ENCODE assay signal across 8 cellular contexts in the genomic region with DNA sequence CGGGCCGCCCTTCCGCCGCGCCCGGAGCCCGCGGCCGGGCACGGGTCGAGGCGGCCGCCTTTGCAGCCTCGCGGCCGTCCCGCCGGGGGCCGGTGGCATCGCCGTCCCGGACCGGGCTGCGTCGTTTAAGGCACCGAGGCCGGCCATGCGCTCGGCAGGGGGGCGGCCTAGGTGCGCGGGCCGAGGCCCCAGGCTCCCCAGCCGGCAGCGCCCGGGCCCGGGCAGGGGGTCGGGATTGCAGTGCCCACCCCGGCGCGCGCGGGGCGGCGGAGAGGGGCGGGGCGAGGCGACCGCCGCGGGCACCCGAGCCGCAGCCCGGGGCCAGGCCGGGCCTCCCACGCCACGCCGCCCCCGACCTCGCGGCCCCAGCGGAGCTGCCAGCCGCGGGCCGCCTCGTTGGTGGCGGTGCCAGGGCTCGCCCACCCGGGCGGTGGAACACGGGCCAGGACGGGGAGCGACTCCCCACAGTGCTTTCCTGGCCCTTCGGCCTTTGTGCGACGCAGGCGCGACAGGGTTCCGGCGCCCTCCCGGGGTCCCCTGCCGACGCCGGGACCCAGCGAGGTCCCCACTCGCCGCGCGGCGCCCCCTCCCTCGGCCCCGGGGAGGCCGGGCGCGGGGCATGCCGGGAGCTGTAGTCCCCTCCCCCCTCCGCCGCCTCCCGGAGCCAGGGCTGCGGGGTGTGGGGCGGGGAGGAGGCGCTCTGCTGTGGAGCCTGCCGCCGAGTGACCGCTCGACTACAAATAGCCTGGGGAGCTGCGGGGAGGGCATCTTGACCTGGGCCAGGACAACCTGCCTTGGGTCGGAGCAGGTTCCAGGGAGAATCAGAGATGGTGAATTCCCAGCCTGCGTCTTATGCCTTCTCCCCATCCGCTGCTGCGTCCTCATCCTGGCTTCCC. TPM values are rescaled to one million over a fixed set of nuclear protein-coding genes. Genes with fewer than 3 reads are reported as not detected.
DNase-seq lines count a peak whose midpoint lies in the region; ATAC-seq and TF ChIP-seq lines count a peak whose summit lies in the region.

No MANE protein-coding gene starts in this region.

- peak overlapping the region; percentile 84 for H3K4me3 Mint-ChIP-seq in progenitor cell of endocrine pancreas (ENCODE audit: low read depth)

- no peaks in the 10 kb centered on the region for H3K9me3 Mint-ChIP-seq in progenitor cell of endocrine pancreas (ENCODE audit: low read depth)

- peaks cover 10% of the 10 kb centered on the region for H3K4me1 ChIP-seq in adipocyte (ENCODE audit: control insufficient read depth, insufficient read depth, low read length)
- H3K4me1 ChIP-seq in left ventricle myocardium inferior: peaks cover 55% of the 10 kb centered on the region

- no peak for TF ChIP-seq CTCF in left ventricle myocardium inferior (IDR thresholded peaks at IDR 0.05; ENCODE audit: borderline replicate concordance)
- no peak for TF ChIP-seq CTCF in progenitor cell of endocrine pancreas (IDR thresholded peaks at IDR 0.05; ENCODE audit: unreplicated experiment)

- peaks cover 29% of the 10 kb centered on the region for H3K36me3 Mint-ChIP-seq in progenitor cell of endocrine pancreas (ENCODE audit: insufficient read depth)

- DNase-seq in EL: peak; percentile 62
- peak; percentile 94 for DNase-seq in HuH-7.5 (ENCODE audit: low spot score)
- DNase-seq in adipocyte (ENCODE audit: low read depth): peak; percentile 91
- DNase-seq in left ventricle myocardium inferior: peak; percentile 87
- DNase-seq in progenitor cell of endocrine pancreas (ENCODE audit: low spot score, unreplicated experiment): peak; percentile 65
- DNase-seq in ureter (ENCODE audit: low spot score): peak; percentile 77

- peak; percentile 59 for ATAC-seq in GM21515 (IDR thresholded peaks at IDR 0.05; ENCODE audit: unreplicated experiment)
- peak; percentile 81 for ATAC-seq in SK-N-SH treated with all-trans-retinoic acid at 6 μM for 48 hours

- H3K36me3 ChIP-seq in adipocyte (ENCODE audit: control insufficient read depth, insufficient read depth, low read length, severe bottlenecking) (peaks cover 33% of the 10 kb centered on the region), left ventricle myocardium inferior (peaks cover 28% of the 10 kb centered on the region)

- peaks cover 10% of the 10 kb centered on the region for H3K4me1 Mint-ChIP-seq in progenitor cell of endocrine pancreas (ENCODE audit: low read depth)

- H3K9ac ChIP-seq in adipocyte (ENCODE audit: low read length): peak overlapping the region; percentile 88

- H3K27me3 ChIP-seq in adipocyte (replicated peaks; ENCODE audit: control insufficient read depth, insufficient read depth, low read length): no peaks in the 10 kb centered on the region
- no peaks in the 10 kb centered on the region for H3K27me3 ChIP-seq in left ventricle myocardium inferior (ENCODE audit: low read depth)

- H3K9me3 ChIP-seq in adipocyte (ENCODE audit: control insufficient read depth, low read length) (no peaks in the 10 kb centered on the region), left ventricle myocardium inferior (replicated peaks) (no peaks in the 10 kb centered on the region)

- H3K27me3 Mint-ChIP-seq in progenitor cell of endocrine pancreas: peaks cover 32% of the 10 kb centered on the region

- H3K27ac Mint-ChIP-seq in progenitor cell of endocrine pancreas: peak overlapping the region; percentile 89

- intact Hi-C loops in left ventricle myocardium inferior (cut with micrococcal nuclease): no loop called here

- peak overlapping the region; percentile 82 for H3K27ac ChIP-seq in left ventricle myocardium inferior (replicated peaks)

- H3K4me3 ChIP-seq in adipocyte (ENCODE audit: low read length): peak overlapping the region; percentile 90
- peak overlapping the region; percentile 83 for H3K4me3 ChIP-seq in left ventricle myocardium inferior

TF ChIP-seq in SK-N-SH treated with all-trans-retinoic acid at 6 μM for 48 hours, 23 proteins besides CTCF, POLR2A, EP300 and RAD21:
- TF ChIP-seq ZFP3 (CRISPR knock-in tag; IDR thresholded peaks at IDR 0.05) (no peak), ZC3H10 (CRISPR knock-in tag; IDR thresholded peaks at IDR 0.05) (no peak), ZNF565 (CRISPR knock-in tag; conservative IDR thresholded peaks at IDR 0.05; ENCODE audit: low read depth) (no peak), PPARA (CRISPR knock-in tag; IDR thresholded peaks at IDR 0.05; ENCODE audit: borderline replicate concordance) (no peak), ESRRG (CRISPR knock-in tag; IDR thresholded peaks at IDR 0.05) (no peak), BACH2 (CRISPR knock-in tag; IDR thresholded peaks at IDR 0.05; ENCODE audit: borderline replicate concordance) (no peak), ZNF8 (CRISPR knock-in tag; IDR thresholded peaks at IDR 0.05) (no peak), RARB (CRISPR knock-in tag; IDR thresholded peaks at IDR 0.05) (no peak), TOX (CRISPR knock-in tag; IDR thresholded peaks at IDR 0.05; ENCODE audit: borderline replicate concordance) (no peak), SNAI2 (CRISPR knock-in tag; IDR thresholded peaks at IDR 0.05) (no peak), ZNF70 (CRISPR knock-in tag; IDR thresholded peaks at IDR 0.05) (no peak), ISL1 (CRISPR knock-in tag; IDR thresholded peaks at IDR 0.05) (no peak), GLIS3 (CRISPR knock-in tag; IDR thresholded peaks at IDR 0.05) (no peak), ZFP30 (CRISPR knock-in tag; IDR thresholded peaks at IDR 0.05) (no peak), TCF4 (CRISPR knock-in tag; IDR thresholded peaks at IDR 0.05; ENCODE audit: borderline replicate concordance) (no peak)
- TF ChIP-seq, protein P1, sequence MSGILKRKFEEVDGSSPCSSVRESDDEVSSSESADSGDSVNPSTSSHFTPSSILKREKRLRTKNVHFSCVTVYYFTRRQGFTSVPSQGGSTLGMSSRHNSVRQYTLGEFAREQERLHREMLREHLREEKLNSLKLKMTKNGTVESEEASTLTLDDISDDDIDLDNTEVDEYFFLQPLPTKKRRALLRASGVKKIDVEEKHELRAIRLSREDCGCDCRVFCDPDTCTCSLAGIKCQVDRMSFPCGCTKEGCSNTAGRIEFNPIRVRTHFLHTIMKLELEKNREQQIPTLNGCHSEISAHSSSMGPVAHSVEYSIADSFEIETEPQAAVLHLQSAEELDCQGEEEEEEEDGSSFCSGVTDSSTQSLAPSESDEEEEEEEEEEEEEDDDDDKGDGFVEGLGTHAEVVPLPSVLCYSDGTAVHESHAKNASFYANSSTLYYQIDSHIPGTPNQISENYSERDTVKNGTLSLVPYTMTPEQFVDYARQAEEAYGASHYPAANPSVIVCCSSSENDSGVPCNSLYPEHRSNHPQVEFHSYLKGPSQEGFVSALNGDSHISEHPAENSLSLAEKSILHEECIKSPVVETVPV (CRISPR knock-in tag; IDR thresholded peaks at IDR 0.05): no peak
- TF ChIP-seq, protein P2, sequence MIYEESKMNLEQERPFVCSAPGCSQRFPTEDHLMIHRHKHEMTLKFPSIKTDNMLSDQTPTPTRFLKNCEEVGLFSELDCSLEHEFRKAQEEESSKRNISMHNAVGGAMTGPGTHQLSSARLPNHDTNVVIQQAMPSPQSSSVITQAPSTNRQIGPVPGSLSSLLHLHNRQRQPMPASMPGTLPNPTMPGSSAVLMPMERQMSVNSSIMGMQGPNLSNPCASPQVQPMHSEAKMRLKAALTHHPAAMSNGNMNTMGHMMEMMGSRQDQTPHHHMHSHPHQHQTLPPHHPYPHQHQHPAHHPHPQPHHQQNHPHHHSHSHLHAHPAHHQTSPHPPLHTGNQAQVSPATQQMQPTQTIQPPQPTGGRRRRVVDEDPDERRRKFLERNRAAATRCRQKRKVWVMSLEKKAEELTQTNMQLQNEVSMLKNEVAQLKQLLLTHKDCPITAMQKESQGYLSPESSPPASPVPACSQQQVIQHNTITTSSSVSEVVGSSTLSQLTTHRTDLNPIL (CRISPR knock-in tag; IDR thresholded peaks at IDR 0.05; ENCODE audit: low read depth): no peak
- TF ChIP-seq, protein P3, sequence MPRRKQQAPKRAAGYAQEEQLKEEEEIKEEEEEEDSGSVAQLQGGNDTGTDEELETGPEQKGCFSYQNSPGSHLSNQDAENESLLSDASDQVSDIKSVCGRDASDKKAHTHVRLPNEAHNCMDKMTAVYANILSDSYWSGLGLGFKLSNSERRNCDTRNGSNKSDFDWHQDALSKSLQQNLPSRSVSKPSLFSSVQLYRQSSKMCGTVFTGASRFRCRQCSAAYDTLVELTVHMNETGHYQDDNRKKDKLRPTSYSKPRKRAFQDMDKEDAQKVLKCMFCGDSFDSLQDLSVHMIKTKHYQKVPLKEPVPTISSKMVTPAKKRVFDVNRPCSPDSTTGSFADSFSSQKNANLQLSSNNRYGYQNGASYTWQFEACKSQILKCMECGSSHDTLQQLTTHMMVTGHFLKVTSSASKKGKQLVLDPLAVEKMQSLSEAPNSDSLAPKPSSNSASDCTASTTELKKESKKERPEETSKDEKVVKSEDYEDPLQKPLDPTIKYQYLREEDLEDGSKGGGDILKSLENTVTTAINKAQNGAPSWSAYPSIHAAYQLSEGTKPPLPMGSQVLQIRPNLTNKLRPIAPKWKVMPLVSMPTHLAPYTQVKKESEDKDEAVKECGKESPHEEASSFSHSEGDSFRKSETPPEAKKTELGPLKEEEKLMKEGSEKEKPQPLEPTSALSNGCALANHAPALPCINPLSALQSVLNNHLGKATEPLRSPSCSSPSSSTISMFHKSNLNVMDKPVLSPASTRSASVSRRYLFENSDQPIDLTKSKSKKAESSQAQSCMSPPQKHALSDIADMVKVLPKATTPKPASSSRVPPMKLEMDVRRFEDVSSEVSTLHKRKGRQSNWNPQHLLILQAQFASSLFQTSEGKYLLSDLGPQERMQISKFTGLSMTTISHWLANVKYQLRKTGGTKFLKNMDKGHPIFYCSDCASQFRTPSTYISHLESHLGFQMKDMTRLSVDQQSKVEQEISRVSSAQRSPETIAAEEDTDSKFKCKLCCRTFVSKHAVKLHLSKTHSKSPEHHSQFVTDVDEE (CRISPR knock-in tag; IDR thresholded peaks at IDR 0.05): no peak

RNA-seq across cellular contexts. Expression of a gene that starts 0.8 kb away (rescaled TPM):
- total RNA-seq in left ventricle myocardium inferior (57.0 TPM), progenitor cell of endocrine pancreas (132 and 149 TPM in 2 replicates), ureter (115 TPM)

RNA-seq across cellular contexts. Expression of a gene that starts 16.9 kb away (rescaled TPM):
- total RNA-seq in left ventricle myocardium inferior (12.4 TPM), progenitor cell of endocrine pancreas (85.3 and 89.3 TPM in 2 replicates), ureter (83.6 TPM)

RNA-seq across cellular contexts. Expression of a gene that starts 39.3 kb away (rescaled TPM):
- 1.2 TPM for total RNA-seq in left ventricle myocardium inferior
- not detected in 2 replicates for total RNA-seq in progenitor cell of endocrine pancreas
- total RNA-seq in ureter: 3.6 TPM

Comparison
In these comparisons a context has a peak if more than half of its experiments do, and no peak if none do; other contexts are left out.
1. Peak in every context shown above with its lines: DNase-seq, ATAC-seq, H3K4me3 ChIP-seq and H3K27ac ChIP-seq.